14 cellular contexts compared by ENCODE assay signal in the genomic region with DNA sequence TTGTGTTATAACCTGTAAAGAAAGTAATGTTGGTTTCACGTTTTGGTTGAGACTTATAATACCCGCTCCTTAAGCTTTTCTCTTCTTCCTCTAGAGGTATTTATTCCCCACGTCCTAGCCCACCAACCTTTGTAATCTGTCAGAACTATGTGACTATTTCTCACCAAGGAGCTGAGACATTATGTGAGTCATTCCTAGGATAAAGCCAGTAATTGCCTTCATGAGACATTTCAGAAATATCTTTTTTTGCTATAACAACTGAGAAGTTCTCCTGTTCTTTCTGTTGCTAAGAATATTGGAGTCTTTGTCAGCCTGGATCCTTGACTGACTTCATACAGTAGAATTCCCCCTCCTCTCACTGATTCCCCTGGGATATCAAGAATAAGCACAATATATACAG.
"Had no signal": no experiment of that assay in that cellular context is flagged by ENCODE, and none has a peak within 500 bp of the region (broad histone marks: within the 10 kb centered on the region; RNA-seq: fewer than 3 reads in every experiment).

No MANE protein-coding gene starts in this region.

- H3K27me3 ChIP-seq: testis had no signal

- ATAC-seq: activated naive CD4-positive, alpha-beta T cell treated with anti-CD3 and anti-CD28 coated beads, Interleukin-2, amount 50 U/mL, for 72 hours; left colon; natural killer cell; sciatic nerve had no signal

- H3K27ac ChIP-seq: epithelial cell of prostate, testis had no signal

- H3K9me3 ChIP-seq: testis had no signal

- H3K4me3 ChIP-seq: testis had no signal

- DNase-seq: activated CD4-positive, alpha-beta T cell treated with anti-CD3 and anti-CD28 coated beads, Interleukin-2, amount 50 U/mL, for 4 hours; activated CD4-positive, CD25-positive, alpha-beta regulatory T cell treated with anti-CD3 and anti-CD28 coated beads, Interleukin-2, amount 50 U/mL, for 72 hours; activated effector memory CD4-positive, alpha-beta T cell treated with anti-CD3 and anti-CD28 coated beads, Interleukin-2, amount 50 U/mL, for 16 hours; activated T-cell treated with anti-CD3 and anti-CD28 coated beads, Interleukin-2, amount 50 U/mL, for 24 hours; cortex of kidney; effector memory CD4-positive, alpha-beta T cell; left colon; natural killer cell; stimulated activated CD4-positive, alpha-beta T cell treated with anti-CD3 and anti-CD28 coated beads, Interleukin-2, amount 100 ng/mL, for 48 hours; stimulated activated naive CD4-positive, alpha-beta T cell treated with Interleukin-2 at 50 U/mL for 16 hours; testis had no signal

- H3K4me1 ChIP-seq: testis had no signal
